16 cellular contexts compared by ENCODE assay signal in the genomic region with DNA sequence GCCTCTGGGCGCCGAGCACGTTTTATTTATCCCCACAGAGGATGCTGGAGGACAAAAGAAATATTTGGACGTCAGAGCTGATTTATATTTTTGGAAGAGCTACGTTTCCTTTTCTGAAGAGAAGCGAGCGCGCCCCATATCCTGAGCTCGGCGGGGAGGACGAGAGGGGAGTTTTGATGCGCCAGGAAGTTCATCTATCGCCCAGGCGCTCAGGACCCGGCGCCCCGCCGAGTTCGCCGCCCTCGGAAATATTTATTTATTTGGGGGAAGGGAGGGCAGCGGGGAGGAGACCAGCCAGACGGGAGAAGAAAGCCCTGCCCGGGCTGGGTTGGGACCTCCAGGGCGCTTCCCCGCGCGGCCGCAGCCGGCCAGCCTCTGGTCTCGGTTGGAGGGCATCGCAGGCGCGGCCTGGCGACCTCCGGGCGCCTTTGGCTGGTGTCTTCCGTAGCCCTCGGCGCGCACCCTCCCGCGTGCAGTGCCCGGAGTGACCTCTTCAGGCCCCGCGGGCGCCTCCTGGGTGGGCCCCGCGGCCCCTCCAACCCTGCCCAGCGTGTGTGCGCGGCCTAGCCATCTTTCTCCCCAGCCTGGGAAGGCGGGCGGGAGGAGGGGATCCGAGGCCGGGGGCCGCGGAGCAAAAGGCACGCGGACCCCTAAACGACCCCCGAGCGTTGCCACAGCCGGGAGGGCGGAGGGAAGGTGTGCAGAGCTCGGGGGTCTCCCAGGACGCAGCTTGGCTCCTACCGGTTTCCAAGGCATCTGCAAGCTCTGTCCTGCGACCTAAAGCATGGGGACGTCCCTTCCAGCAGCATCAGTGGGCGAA. TPM values are rescaled to one million over a fixed set of nuclear protein-coding genes. Genes with fewer than 3 reads are reported as not detected.
A peak's percentile ranks its signal among the peaks of the same experiment; 100 is the strongest.
DNase-seq lines count a peak whose midpoint lies in the region; ATAC-seq and TF ChIP-seq lines count a peak whose summit lies in the region.
"Had no signal": no experiment of that assay in that cellular context is flagged by ENCODE, and none has a peak within 500 bp of the region (broad histone marks: within the 10 kb centered on the region; RNA-seq: fewer than 3 reads in every experiment).

No MANE protein-coding gene starts in this region.

- no peak overlapping the region for H3K27ac ChIP-seq in trophoblast cell (ENCODE audit: low read depth, low read length)
- H3K27ac ChIP-seq in CD4-positive, alpha-beta T cell (ENCODE audit: low read depth, low read length): no peak overlapping the region
- H3K27ac ChIP-seq: gastrocnemius medialis had no signal

- H4K8ac ChIP-seq in trophoblast cell (ENCODE audit: low read depth, low read length): no peak overlapping the region

- no peaks in the 10 kb centered on the region for H3K79me1 ChIP-seq in trophoblast cell (ENCODE audit: low read length)

- no peak overlapping the region for H3K27ac Mint-ChIP-seq in T-helper 2 cell treated with Interferon-gamma antibody and Interleukin-4, amounts not matched to agents 5 μg/mL and 100 μg/mL, for 36 hours
- H3K27ac Mint-ChIP-seq in CD4-positive, alpha-beta T cell: no peak overlapping the region
- H3K27ac Mint-ChIP-seq: activated T-helper 17 cell treated with anti-CD3 and anti-CD28 coated beads, Interleukin-2, amount 50 U/mL, for 72 hours had no signal

- no peak overlapping the region for H4K91ac ChIP-seq in trophoblast cell (ENCODE audit: low read depth, low read length)

- no peak overlapping the region for H2BK5ac ChIP-seq in trophoblast cell (ENCODE audit: low read depth, low read length, poor library complexity)

- intact Hi-C loops in CD4-positive, alpha-beta T cell (cut with DNase I, micrococcal nuclease): loop anchor here (5.0 kb wide), 3 partner anchors 587 to 992 kb away; a partner anchor contains a TSS

- no peak overlapping the region for H3K9ac ChIP-seq in trophoblast cell (ENCODE audit: low read length)

- H3K27me3 ChIP-seq in trophoblast cell (ENCODE audit: insufficient read depth, low read length): peaks cover 87% of the 10 kb centered on the region
- H3K27me3 ChIP-seq in CD4-positive, alpha-beta T cell (ENCODE audit: control insufficient read depth, insufficient read depth, low read length): peaks cover 95% of the 10 kb centered on the region

- in situ Hi-C loops in GM13976 (cut with MboI; ENCODE audit: low sequenced_read_pairs, unreplicated experiment): loop anchor here (25.0 kb wide), 1 partner anchor 797 kb away; no protein-coding TSS in a partner anchor

- WGBS in trophoblast cell (ENCODE audit: extremely low coverage, insufficient coverage, insufficient read length): no CpG with 5 or more reads among the region's 71 CpGs

- no peak for ATAC-seq in HG03469 (IDR thresholded peaks at IDR 0.05; ENCODE audit: unreplicated experiment)
- ATAC-seq in CD4-positive, alpha-beta T cell (ENCODE audit: poor library complexity): no peak
- ATAC-seq: activated T-helper 17 cell treated with anti-CD3 and anti-CD28 coated beads, Interleukin-2, amount 50 U/mL, for 72 hours; gastrocnemius medialis had no signal

- POLR2A ChIA-PET in CD4-positive, alpha-beta T cell (lab: Charles Lee): no interaction called here

- peaks cover 24% of the 10 kb centered on the region for H3K4me1 Mint-ChIP-seq in T-helper 2 cell treated with Interferon-gamma antibody and Interleukin-4, amounts not matched to agents 5 μg/mL and 100 μg/mL, for 36 hours (ENCODE audit: low read depth)
- H3K4me1 Mint-ChIP-seq in CD4-positive, alpha-beta T cell (ENCODE audit: low read depth): peaks cover 48% of the 10 kb centered on the region

- no peak overlapping the region for H2BK120ac ChIP-seq in trophoblast cell (ENCODE audit: insufficient read depth, low read length, poor library complexity)

- no peak overlapping the region for H3K23ac ChIP-seq in trophoblast cell (ENCODE audit: low read length)

- peak overlapping the region; percentile 36; the same call in 1 of the 2 replicates for H3K4me3 ChIP-seq in iPS-18c (ENCODE audit: insufficient read depth, low read depth, low read length)
- H3K4me3 ChIP-seq in trophoblast cell (ENCODE audit: low read depth, low read length): no peak overlapping the region
- H3K4me3 ChIP-seq: gastrocnemius medialis had no signal

- peaks cover 3% of the 10 kb centered on the region for H3K36me3 Mint-ChIP-seq in T-helper 2 cell treated with Interferon-gamma antibody and Interleukin-4, amounts not matched to agents 5 μg/mL and 100 μg/mL, for 36 hours (ENCODE audit: low read depth)
- H3K36me3 Mint-ChIP-seq in CD4-positive, alpha-beta T cell (ENCODE audit: low read depth): no peaks in the 10 kb centered on the region

- H3K27me3 Mint-ChIP-seq in T-helper 2 cell treated with Interferon-gamma antibody and Interleukin-4, amounts not matched to agents 5 μg/mL and 100 μg/mL, for 36 hours (ENCODE audit: low read depth): peaks cover 84% of the 10 kb centered on the region
- H3K27me3 Mint-ChIP-seq in CD4-positive, alpha-beta T cell: peaks cover 84% of the 10 kb centered on the region

- H3K4me1 ChIP-seq in trophoblast cell (ENCODE audit: control insufficient read depth in 1 of 2, insufficient read depth in 2 of 2, low read length in 2 of 2): peaks cover 6 to 8% of the 10 kb centered on the region in 2 experiments

- no peak overlapping the region for H2AK5ac ChIP-seq in trophoblast cell (ENCODE audit: low read length)

- peak overlapping the region; percentile 12 for H3K4me2 ChIP-seq in trophoblast cell (ENCODE audit: low read length)

- H3K79me2 ChIP-seq in trophoblast cell (ENCODE audit: control insufficient read depth, insufficient read depth, low read length, poor library complexity): no peaks in the 10 kb centered on the region

- H3K9me3 ChIP-seq in iPS-18c (ENCODE audit: control insufficient read depth, insufficient read depth, low read length): peaks cover 4% of the 10 kb centered on the region
- H3K9me3 ChIP-seq in trophoblast cell (ENCODE audit: insufficient read depth, low read depth, low read length): peaks cover 3% of the 10 kb centered on the region
- no peaks in the 10 kb centered on the region for H3K9me3 ChIP-seq in CD4-positive, alpha-beta T cell (ENCODE audit: control insufficient read depth, low read length)
- H3K9me3 ChIP-seq: gastrocnemius medialis had no signal

- no peak overlapping the region for H3K4me3 Mint-ChIP-seq in T-helper 2 cell treated with Interferon-gamma antibody and Interleukin-4, amounts not matched to agents 5 μg/mL and 100 μg/mL, for 36 hours
- H3K4me3 Mint-ChIP-seq in CD4-positive, alpha-beta T cell: no peak overlapping the region
- H3K4me3 Mint-ChIP-seq: activated T-helper 17 cell treated with anti-CD3 and anti-CD28 coated beads, Interleukin-2, amount 50 U/mL, for 72 hours; neural crest cell had no signal

- no peak overlapping the region for H2BK12ac ChIP-seq in trophoblast cell (ENCODE audit: low read length)

- CTCF ChIA-PET in CD4-positive, alpha-beta T cell (lab: Charles Lee): no interaction called here

- DNase-seq in GM13976 (ENCODE audit: low spot score): peak; percentile 37
- peak; percentile 9 for DNase-seq in astrocyte of the hippocampus (ENCODE audit: low read depth, low spot score)
- DNase-seq in trophoblast cell: no peak
- no peak for DNase-seq in T-helper 2 cell treated with Interferon-gamma antibody and Interleukin-4, amounts not matched to agents 5 μg/mL and 100 μg/mL, for 36 hours (ENCODE audit: low spot score)
- no peak for DNase-seq in GM19240 (ENCODE audit: insufficient read length, low spot score)
- DNase-seq in CD4-positive, alpha-beta T cell: no peak
- DNase-seq: activated CD4-positive, alpha-beta T cell treated with anti-CD3 and anti-CD28 coated beads, Interleukin-2, amount 50 U/mL, for 4 hours; aorta; effector CD4-positive, alpha-beta T cell; gastrocnemius medialis; NCI-H2029; NCI-H774 had no signal

- H2AFZ ChIP-seq in trophoblast cell (ENCODE audit: insufficient read depth, low read length, poor library complexity): no peak overlapping the region

- H3K9me3 Mint-ChIP-seq in T-helper 2 cell treated with Interferon-gamma antibody and Interleukin-4, amounts not matched to agents 5 μg/mL and 100 μg/mL, for 36 hours: no peaks in the 10 kb centered on the region
- H3K9me3 Mint-ChIP-seq in CD4-positive, alpha-beta T cell: no peaks in the 10 kb centered on the region
- H3K9me3 Mint-ChIP-seq: activated T-helper 17 cell treated with anti-CD3 and anti-CD28 coated beads, Interleukin-2, amount 50 U/mL, for 72 hours; neural crest cell had no signal

- no peak for TF ChIP-seq CTCF in GM13976 (IDR thresholded peaks at IDR 0.05; ENCODE audit: borderline replicate concordance, control extremely low read depth, extremely low read depth, insufficient read depth, missing control alignments)
- TF ChIP-seq CTCF in CD4-positive, alpha-beta T cell (IDR thresholded peaks at IDR 0.05): no peak

- no peak overlapping the region for H3K14ac ChIP-seq in trophoblast cell (ENCODE audit: low read length)

- H3K4ac ChIP-seq in trophoblast cell (ENCODE audit: low read depth, low read length): no peak overlapping the region

- H4K12ac ChIP-seq in trophoblast cell (ENCODE audit: low read depth, low read length): no peak overlapping the region

- no peaks in the 10 kb centered on the region for H3K36me3 ChIP-seq in trophoblast cell (ENCODE audit: control insufficient read depth in 1 of 2, insufficient read depth in 2 of 2, low read length in 2 of 2)
- H3K36me3 ChIP-seq: gastrocnemius medialis had no signal

- H3K18ac ChIP-seq in trophoblast cell (ENCODE audit: low read length): no peak overlapping the region

RNA-seq across cellular contexts. Expression of a gene that starts 5.4 kb away (rescaled TPM):
- 1.0 and 1.1 TPM in 2 replicates for polyA plus RNA-seq in trophoblast cell (2013)
- total RNA-seq in CD4-positive, alpha-beta T cell: not detected
- total RNA-seq: activated T-helper 17 cell treated with anti-CD3 and anti-CD28 coated beads, Interleukin-2, amount 50 U/mL, for 72 hours; neural crest cell had no signal
- polyA plus RNA-seq: aorta had no signal

Comparison
In these comparisons a context has a peak if more than half of its experiments do, and no peak if none do; other contexts are left out.
1. DNase-seq: peak in GM13976 (single experiment) and astrocyte of the hippocampus (single experiment); none in trophoblast cell (0 of 2), T-helper 2 cell treated with Interferon-gamma antibody and Interleukin-4, amounts not matched to agents 5 μg/mL and 100 μg/mL, for 36 hours (single experiment), GM19240 (single experiment) and CD4-positive, alpha-beta T cell (0 of 10).